Comparison of ENCODE assay signal across 1 cellular context in genomic region chr4:184347251-184348239, GRCh38.
TF ChIP-seq lines count a peak whose summit lies in the region.

No MANE protein-coding gene starts in this region.

TF ChIP-seq in GM12878, 131 proteins besides CTCF, POLR2A, EP300 and RAD21 (continued from another document):
- TF ChIP-seq USF1 (IDR thresholded peaks at IDR 0.05; ENCODE audit: borderline replicate concordance, extremely low read length, insufficient read depth, low read depth, low read length) (peak; percentile 32), ZNF207 (IDR thresholded peaks at IDR 0.05; ENCODE audit: borderline replicate concordance) (no peak), CHD2 (IDR thresholded peaks at IDR 0.05; ENCODE audit: borderline replicate concordance, low read depth, low read length) (peak; percentile 14), BCL11A (IDR thresholded peaks at IDR 0.05; ENCODE audit: low read depth, low read length) (no peak), SMC3 (IDR thresholded peaks at IDR 0.05; ENCODE audit: borderline replicate concordance, low read length) (peak; percentile 10; the same call in 1 of the 2 replicates), MEF2A (IDR thresholded peaks at IDR 0.05; ENCODE audit: insufficient read depth, low read depth, low read length) (peak; percentile 86), SP1 (IDR thresholded peaks at IDR 0.05; ENCODE audit: low read depth, low read length) (peak; percentile 25), POU2F2 (IDR thresholded peaks at IDR 0.05; ENCODE audit: borderline replicate concordance, low read depth, low read length) (0 out of 3 replicates have a peak, but pooled peaks have one; percentile 43), MXI1 (IDR thresholded peaks at IDR 0.05; ENCODE audit: low read depth, low read length) (peak; percentile 73)
